In the genomic region with DNA sequence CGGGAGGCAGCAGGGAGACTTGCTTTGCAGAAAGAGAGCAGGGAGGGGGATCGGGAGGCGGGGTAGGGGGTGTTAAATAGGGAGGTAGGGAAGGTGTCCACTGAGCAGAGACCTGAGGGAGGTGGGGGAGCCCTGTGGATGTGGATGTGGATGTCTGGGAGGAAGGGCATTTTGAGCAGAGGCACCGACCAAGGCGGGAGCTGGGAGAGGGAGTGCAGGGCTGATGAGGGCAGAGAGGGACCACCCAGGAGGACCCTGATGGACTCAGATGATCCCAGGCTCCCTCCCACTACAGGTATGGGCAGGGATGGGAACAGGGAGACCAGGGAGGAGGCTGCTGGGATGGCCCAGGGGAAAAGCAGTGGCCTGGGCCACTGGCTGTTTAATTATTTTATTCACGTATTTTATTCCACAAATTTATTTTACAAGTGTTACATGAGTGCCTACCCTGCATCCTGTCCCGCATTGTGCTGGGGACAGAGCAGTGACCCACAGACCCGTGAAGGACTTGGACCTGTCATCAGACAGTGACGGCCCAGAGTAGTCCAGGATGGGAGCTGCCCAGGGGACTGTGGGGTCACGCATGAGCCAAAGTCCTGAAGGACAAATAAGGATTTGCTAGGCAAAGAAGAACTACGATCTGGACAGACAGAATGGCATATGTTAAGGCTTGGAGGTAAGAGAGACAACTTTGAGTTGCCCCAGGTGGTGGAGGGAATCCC, we compare ENCODE assay signal across 1 cellular context.
TF ChIP-seq lines count a peak whose summit lies in the region.

No MANE protein-coding gene starts in this region.

TF ChIP-seq in WTC11, 78 proteins besides CTCF, POLR2A, EP300 and RAD21 (continued from another document):
- TF ChIP-seq, protein P1, sequence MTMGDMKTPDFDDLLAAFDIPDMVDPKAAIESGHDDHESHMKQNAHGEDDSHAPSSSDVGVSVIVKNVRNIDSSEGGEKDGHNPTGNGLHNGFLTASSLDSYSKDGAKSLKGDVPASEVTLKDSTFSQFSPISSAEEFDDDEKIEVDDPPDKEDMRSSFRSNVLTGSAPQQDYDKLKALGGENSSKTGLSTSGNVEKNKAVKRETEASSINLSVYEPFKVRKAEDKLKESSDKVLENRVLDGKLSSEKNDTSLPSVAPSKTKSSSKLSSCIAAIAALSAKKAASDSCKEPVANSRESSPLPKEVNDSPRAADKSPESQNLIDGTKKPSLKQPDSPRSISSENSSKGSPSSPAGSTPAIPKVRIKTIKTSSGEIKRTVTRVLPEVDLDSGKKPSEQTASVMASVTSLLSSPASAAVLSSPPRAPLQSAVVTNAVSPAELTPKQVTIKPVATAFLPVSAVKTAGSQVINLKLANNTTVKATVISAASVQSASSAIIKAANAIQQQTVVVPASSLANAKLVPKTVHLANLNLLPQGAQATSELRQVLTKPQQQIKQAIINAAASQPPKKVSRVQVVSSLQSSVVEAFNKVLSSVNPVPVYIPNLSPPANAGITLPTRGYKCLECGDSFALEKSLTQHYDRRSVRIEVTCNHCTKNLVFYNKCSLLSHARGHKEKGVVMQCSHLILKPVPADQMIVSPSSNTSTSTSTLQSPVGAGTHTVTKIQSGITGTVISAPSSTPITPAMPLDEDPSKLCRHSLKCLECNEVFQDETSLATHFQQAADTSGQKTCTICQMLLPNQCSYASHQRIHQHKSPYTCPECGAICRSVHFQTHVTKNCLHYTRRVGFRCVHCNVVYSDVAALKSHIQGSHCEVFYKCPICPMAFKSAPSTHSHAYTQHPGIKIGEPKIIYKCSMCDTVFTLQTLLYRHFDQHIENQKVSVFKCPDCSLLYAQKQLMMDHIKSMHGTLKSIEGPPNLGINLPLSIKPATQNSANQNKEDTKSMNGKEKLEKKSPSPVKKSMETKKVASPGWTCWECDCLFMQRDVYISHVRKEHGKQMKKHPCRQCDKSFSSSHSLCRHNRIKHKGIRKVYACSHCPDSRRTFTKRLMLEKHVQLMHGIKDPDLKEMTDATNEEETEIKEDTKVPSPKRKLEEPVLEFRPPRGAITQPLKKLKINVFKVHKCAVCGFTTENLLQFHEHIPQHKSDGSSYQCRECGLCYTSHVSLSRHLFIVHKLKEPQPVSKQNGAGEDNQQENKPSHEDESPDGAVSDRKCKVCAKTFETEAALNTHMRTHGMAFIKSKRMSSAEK (CRISPR knock-in tag; IDR thresholded peaks at IDR 0.05; ENCODE audit: borderline replicate concordance) = no peak
- TF ChIP-seq OVOL2 (CRISPR knock-in tag; IDR thresholded peaks at IDR 0.05; ENCODE audit: borderline replicate concordance) = no peak
- TF ChIP-seq ZNF263 (CRISPR knock-in tag; IDR thresholded peaks at IDR 0.05; ENCODE audit: low read depth) = no peak
